24 cellular contexts compared by ENCODE assay signal in genomic region chr19:5334366-5334739, GRCh38. TPM values are rescaled to one million over a fixed set of nuclear protein-coding genes. Genes with fewer than 3 reads are reported as not detected.
DNase-seq lines count a peak whose midpoint lies in the region; ATAC-seq, FAIRE-seq and TF ChIP-seq lines count a peak whose summit lies in the region.
"Had no signal": no experiment of that assay in that cellular context is flagged by ENCODE, and none has a peak within 500 bp of the region (broad histone marks: within the 10 kb centered on the region; RNA-seq: fewer than 3 reads in every experiment).

No MANE protein-coding gene starts in this region.

- in situ Hi-C loops in HepG2 (cut with HindIII; ENCODE audit: extremely low pct_ligation_motif_present, low pct_unique_long_range_greater_than_20kb), result no loop called here

- no peak for TF ChIP-seq RAD21 in HepG2 (CRISPR knock-in tag; IDR thresholded peaks at IDR 0.05)

- ATAC-seq in HepG2, result no peak
- no peak for ATAC-seq in right lobe of liver
- no peak for ATAC-seq in GM18498 (IDR thresholded peaks at IDR 0.05; ENCODE audit: unreplicated experiment)
- ATAC-seq: GM23338, HCT116 had no signal

- no peak overlapping the region for H3K9ac ChIP-seq in HepG2 (ENCODE audit: insufficient read depth, low read depth, low read length)

- TF ChIP-seq EP300 in HepG2 (IDR thresholded peaks at IDR 0.05; ENCODE audit: low read depth in 2 of 2, low read length in 2 of 2) (no peak), HepG2 (CRISPR knock-in tag; IDR thresholded peaks at IDR 0.05; ENCODE audit: borderline replicate concordance) (no peak), suprapubic skin (IDR thresholded peaks at IDR 0.05) (no peak)

- H3K79me2 ChIP-seq in HepG2 (ENCODE audit: insufficient read depth, low read length), result no peaks in the 10 kb centered on the region

- peak overlapping the region in 4 of 5 experiments; percentile 31 to 98 (median 64) for H3K27ac Mint-ChIP-seq in brain
- H3K27ac Mint-ChIP-seq: B cell; CD8-positive, alpha-beta memory T cell; GM23338 had no signal

- TF ChIP-seq POLR2A in HepG2 (IDR thresholded peaks at IDR 0.05; ENCODE audit: insufficient read depth in 1 of 2, low read depth in 2 of 2, low read length in 2 of 2) (no peak), right lobe of liver (IDR thresholded peaks at IDR 0.05) (no peak), suprapubic skin (IDR thresholded peaks at IDR 0.05) (no peak)

- H3K4me3 ChIP-seq in HepG2 (replicated peaks in 1 of 3; ENCODE audit: insufficient read depth in 1 of 3, low read depth in 2 of 3, low read length in 3 of 3), result no peak overlapping the region
- H3K4me3 ChIP-seq in right lobe of liver, result no peak overlapping the region
- H3K4me3 ChIP-seq in suprapubic skin, result no peak overlapping the region
- H3K4me3 ChIP-seq: GM23338 had no signal

- no peaks in the 10 kb centered on the region for H3K36me3 ChIP-seq in HepG2 (replicated peaks in 1 of 2; ENCODE audit: control insufficient read depth in 1 of 2, insufficient read depth in 2 of 2, low read length in 2 of 2)
- no peaks in the 10 kb centered on the region for H3K36me3 ChIP-seq in right lobe of liver
- H3K36me3 ChIP-seq in suprapubic skin, result no peaks in the 10 kb centered on the region

- peak overlapping the region in 2 of 5 experiments; percentile 91 to 92 for H3K4me3 Mint-ChIP-seq in brain
- H3K4me3 Mint-ChIP-seq: B cell; CD4-positive, CD25-positive, alpha-beta regulatory T cell; CD8-positive, alpha-beta memory T cell; GM23338 had no signal

- TF ChIP-seq CTCF in HepG2 (CRISPR knock-in tag; IDR thresholded peaks at IDR 0.05), result no peak
- no peak for TF ChIP-seq CTCF in right lobe of liver (IDR thresholded peaks at IDR 0.05)
- TF ChIP-seq CTCF in brain (conservative IDR thresholded peaks at IDR 0.05), result no peak
- no peak for TF ChIP-seq CTCF in suprapubic skin (IDR thresholded peaks at IDR 0.05)

- DNase-seq in HepG2 (ENCODE audit: low spot score), result no peak
- DNase-seq in right lobe of liver, result no peak
- DNase-seq in islet precursor cell, result peak; percentile 37
- DNase-seq in suprapubic skin (ENCODE audit: low spot score in 2 of 2), result no peak
- no peak for DNase-seq in germinal center (ENCODE audit: low spot score)
- DNase-seq: C1 segment of cervical spinal cord; CD4-positive, CD25-positive, alpha-beta regulatory T cell; CD8-positive, alpha-beta memory T cell; COR-L47; DMS 273 treated with DMSO at 0.1 percent for 48 hours; DMS53; DND-41; EL; H7 had no signal

- CTCF ChIA-PET in HepG2 (lab: Yijun Ruan, JAX; ENCODE audit: low intra/inter-chr PET ratio, low total read pairs), result no interaction called here

- intact Hi-C loops in HepG2 (cut with micrococcal nuclease; ENCODE audit: unreplicated experiment) (no loop called here), right lobe of liver (cut with DNase I) (no loop called here)

- H3K9me3 Mint-ChIP-seq in brain, result no peaks in the 10 kb centered on the region
- H3K9me3 Mint-ChIP-seq: GM23338 had no signal

- H3K27me3 ChIP-seq in HepG2 (ENCODE audit: control insufficient read depth in 1 of 2, insufficient read depth in 2 of 2, low read length in 2 of 2) (no peaks in the 10 kb centered on the region), right lobe of liver (peaks cover 3 to 9% of the 10 kb centered on the region in 2 donors), suprapubic skin (peaks cover 54% of the 10 kb centered on the region)

- peaks cover 4% of the 10 kb centered on the region for H3K27me3 Mint-ChIP-seq in brain

- no peak overlapping the region for H2AFZ ChIP-seq in HepG2 (ENCODE audit: low read length)
- H2AFZ ChIP-seq: GM23338 had no signal

- H3K4me1 ChIP-seq in HepG2 (ENCODE audit: insufficient read depth, low read length), result peaks cover 9% of the 10 kb centered on the region
- no peaks in the 10 kb centered on the region for H3K4me1 ChIP-seq in right lobe of liver
- peaks cover 8% of the 10 kb centered on the region for H3K4me1 ChIP-seq in suprapubic skin

- POLR2A ChIA-PET in HepG2 (lab: Yijun Ruan, JAX), result no interaction called here

- H4K20me1 ChIP-seq in HepG2 (ENCODE audit: insufficient read depth, low read length), result peaks cover 9% of the 10 kb centered on the region; the same call in 1 of the 2 replicates

- H3K27ac ChIP-seq in HepG2 (ENCODE audit: extremely low read length, insufficient read depth, low read length) (no peak overlapping the region), right lobe of liver (no peak overlapping the region), suprapubic skin (no peak overlapping the region)
- H3K27ac ChIP-seq: 22Rv1 had no signal

- WGBS in HepG2 (ENCODE audit: low lambda C conversion rate), result 88% methylated on average over 8 of the region's 10 CpGs
- WGBS in right lobe of liver (ENCODE audit: insufficient coverage, low coverage, low lambda C conversion rate, missing lambda C conversion rate), result 68% methylated on average over 6 of the region's 10 CpGs
- 96% methylated on average over 10 of the region's 10 CpGs for WGBS in suprapubic skin

- no peak for FAIRE-seq in HepG2 (lab: Jason Lieb, UNC)
- FAIRE-seq: GM12891, GM18507, HTR-8/SVneo had no signal

- H3K9me3 ChIP-seq in HepG2 (ENCODE audit: low read length) (no peaks in the 10 kb centered on the region), right lobe of liver (no peaks in the 10 kb centered on the region), suprapubic skin (no peaks in the 10 kb centered on the region)

- H3K36me3 Mint-ChIP-seq in brain, result peaks cover 33% of the 10 kb centered on the region
- H3K36me3 Mint-ChIP-seq: CD4-positive, CD25-positive, alpha-beta regulatory T cell; CD8-positive, alpha-beta memory T cell; IgD-negative memory B cell had no signal

- no peak overlapping the region for H3K4me2 ChIP-seq in HepG2 (ENCODE audit: low read depth, low read length)
- H3K4me2 ChIP-seq: GM23338 had no signal

- BruUV-seq in HepG2 (replicated peaks; lab: Mats Ljungman, UMichigan), result no TSS peak

- peaks cover 49% of the 10 kb centered on the region for H3K4me1 Mint-ChIP-seq in brain

TF ChIP-seq in HepG2, 621 proteins besides CTCF, POLR2A, EP300 and RAD21 (continues in another document):
- TF ChIP-seq KLF12 (CRISPR knock-in tag; IDR thresholded peaks at IDR 0.05; ENCODE audit: borderline replicate concordance) (no peak), ZNF768 (CRISPR knock-in tag; IDR thresholded peaks at IDR 0.05) (peak; percentile 98), HDAC2 (CRISPR knock-in tag; IDR thresholded peaks at IDR 0.05) (no peak), SOX5 (CRISPR knock-in tag; IDR thresholded peaks at IDR 0.05; ENCODE audit: borderline replicate concordance) (no peak), FOXO4 (CRISPR knock-in tag; conservative IDR thresholded peaks at IDR 0.05) (no peak), TFDP2 (CRISPR knock-in tag; IDR thresholded peaks at IDR 0.05) (no peak)

RNA-seq across cellular contexts. Expression of gene PTPRS, which starts 6.3 kb away (rescaled TPM):
- total RNA-seq in HepG2 (2016; rRNA removed; fragmentation: Illumina TruSeq; extraction: Trizol), result 21.3 and 32.7 TPM in 2 replicates
- total RNA-seq in HepG2 (2016; cell fraction: cytosol; rRNA removed; fragmentation: Illumina TruSeq; extraction: Trizol; ENCODE audit: low read depth), result 8.8 and 10.2 TPM in 2 replicates
- 17.7 and 32.1 TPM in 2 replicates for total RNA-seq in HepG2 (2016; cell fraction: insoluble cytoplasmic fraction; rRNA removed; fragmentation: Illumina TruSeq; extraction: Trizol)
- total RNA-seq in HepG2 (2016; cell fraction: membrane; rRNA removed; fragmentation: Illumina TruSeq; extraction: Trizol), result 21.8 and 23.0 TPM in 2 replicates
- total RNA-seq in HepG2 (2016; cell fraction: nucleus; rRNA removed; fragmentation: Illumina TruSeq; extraction: Trizol), result 57.4 and 62.6 TPM in 2 replicates
- polyA plus RNA-seq in HepG2 (2011; rRNA removed), result 43.9 and 63.5 TPM in 2 replicates
- 36.8 and 40.6 TPM in 2 replicates for polyA plus RNA-seq in HepG2 (2011; cell fraction: cytosol; rRNA removed)
- 194 and 221 TPM in 2 replicates for polyA plus RNA-seq in HepG2 (2011; cell fraction: nucleus; rRNA removed)
- polyA plus RNA-seq in HepG2 (2012), result 24.6 and 49.4 TPM in 2 replicates
- 4.6 and 4.7 TPM in 2 replicates for polyA plus RNA-seq in HepG2 (2016; cell fraction: cytosol; fragmentation: Illumina TruSeq; extraction: Trizol; ENCODE audit: low read depth)
- 8.4 and 10.5 TPM in 2 replicates for polyA plus RNA-seq in HepG2 (2016; cell fraction: insoluble cytoplasmic fraction; fragmentation: Illumina TruSeq; extraction: Trizol; ENCODE audit: low read depth)
- polyA plus RNA-seq in HepG2 (2016; cell fraction: membrane; fragmentation: Illumina TruSeq; extraction: Trizol; ENCODE audit: low read depth), result 5.1 and 5.2 TPM in 2 replicates
- 68.7 and 77.5 TPM in 2 replicates for polyA plus RNA-seq in HepG2 (2016; cell fraction: nucleus; fragmentation: Illumina TruSeq; extraction: Trizol; ENCODE audit: insufficient read depth, low read depth)
- polyA minus RNA-seq in HepG2 (2011; rRNA and poly(A)+ RNA removed; ENCODE audit: low replicate concordance), result 65.7 and 175 TPM in 2 replicates
- 79.6 and 103 TPM in 2 replicates for polyA minus RNA-seq in HepG2 (2011; cell fraction: cytosol; rRNA and poly(A)+ RNA removed)
- 55.6 and 71.9 TPM in 2 replicates for polyA minus RNA-seq in HepG2 (2011; cell fraction: nucleus; rRNA and poly(A)+ RNA removed)
- 10 to 100 TPM in 5 of 6 experiments, 1 to 10 TPM in 1; 6.1 to 39.9 (median 22.1) TPM for total RNA-seq in right lobe of liver
- 52.5 TPM for polyA plus RNA-seq in brain (ENCODE audit: insufficient read depth, low read depth, low replicate concordance)
- total RNA-seq in suprapubic skin, result 100 to 1,000 TPM; 116 to 182 (median 159) TPM
